In the genomic region with DNA sequence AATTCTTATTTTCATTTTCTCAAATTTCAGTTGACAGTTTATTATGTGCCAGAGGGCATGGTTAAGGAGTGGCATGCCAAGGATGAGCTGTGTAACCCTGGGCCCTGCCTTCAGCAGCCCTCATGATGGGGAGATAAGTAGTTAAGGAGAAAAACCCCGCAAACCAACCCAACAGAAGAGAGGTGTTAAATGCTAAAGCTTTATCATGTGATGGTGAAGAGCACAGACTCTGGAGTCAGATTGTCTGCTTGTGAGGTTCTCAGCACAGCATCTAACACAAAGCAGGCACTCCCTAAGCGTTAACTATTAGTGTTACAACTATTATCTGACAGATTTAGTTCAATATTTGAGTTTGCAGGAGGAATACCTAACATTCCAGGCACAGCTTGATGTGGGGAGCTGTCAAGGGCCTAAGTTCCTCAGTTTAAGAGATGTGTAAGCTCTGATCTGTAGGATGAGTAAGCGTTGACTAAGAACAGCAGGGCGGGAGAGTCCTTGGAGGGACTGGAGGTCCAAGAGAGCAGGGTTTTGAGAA, we compare ENCODE assay signal across 1 cellular context.
TF ChIP-seq lines count a peak whose summit lies in the region.

No MANE protein-coding gene starts in this region.

TF ChIP-seq in HepG2, 621 proteins besides CTCF, POLR2A, EP300 and RAD21 (continues in another document):
- no peak for TF ChIP-seq ZSCAN29 (CRISPR knock-in tag; conservative IDR thresholded peaks at IDR 0.05)
- TF ChIP-seq, protein P1, sequence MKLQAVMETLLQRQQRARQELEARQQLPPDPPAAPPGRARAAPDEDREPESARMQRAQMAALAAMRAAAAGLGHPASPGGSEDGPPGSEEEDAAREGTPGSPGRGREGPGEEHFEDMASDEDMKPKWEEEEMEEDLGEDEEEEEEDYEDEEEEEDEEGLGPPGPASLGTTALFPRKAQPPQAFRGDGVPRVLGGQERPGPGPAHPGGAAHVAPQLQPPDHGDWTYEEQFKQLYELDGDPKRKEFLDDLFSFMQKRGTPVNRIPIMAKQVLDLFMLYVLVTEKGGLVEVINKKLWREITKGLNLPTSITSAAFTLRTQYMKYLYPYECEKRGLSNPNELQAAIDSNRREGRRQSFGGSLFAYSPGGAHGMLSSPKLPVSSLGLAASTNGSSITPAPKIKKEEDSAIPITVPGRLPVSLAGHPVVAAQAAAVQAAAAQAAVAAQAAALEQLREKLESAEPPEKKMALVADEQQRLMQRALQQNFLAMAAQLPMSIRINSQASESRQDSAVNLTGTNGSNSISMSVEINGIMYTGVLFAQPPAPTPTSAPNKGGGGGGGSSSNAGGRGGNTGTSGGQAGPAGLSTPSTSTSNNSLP (IDR thresholded peaks at IDR 0.05; ENCODE audit: low read depth, low read length), result 0 out of 2 replicates have a peak, but pooled peaks have one; percentile 29
- peak; percentile 20 for TF ChIP-seq RBM22 (optimal IDR thresholded peaks at IDR 0.05; ENCODE audit: low read length)
- peak; percentile 35; the same call in 1 of the 2 replicates for TF ChIP-seq ZNF7 (CRISPR knock-in tag; IDR thresholded peaks at IDR 0.05)
- no peak for TF ChIP-seq SOX6 (IDR thresholded peaks at IDR 0.05)
- peak; percentile 54; the same call in 1 of the 2 replicates for TF ChIP-seq SOX6 (CRISPR knock-in tag; IDR thresholded peaks at IDR 0.05)
- no peak for TF ChIP-seq ZNF230 (CRISPR knock-in tag; IDR thresholded peaks at IDR 0.05)
- peak; percentile 93 for TF ChIP-seq FOSL2 (CRISPR knock-in tag; IDR thresholded peaks at IDR 0.05)
- TF ChIP-seq GFI1 (CRISPR knock-in tag; IDR thresholded peaks at IDR 0.05; ENCODE audit: borderline replicate concordance), result peak; percentile 84
- TF ChIP-seq, protein P2, sequence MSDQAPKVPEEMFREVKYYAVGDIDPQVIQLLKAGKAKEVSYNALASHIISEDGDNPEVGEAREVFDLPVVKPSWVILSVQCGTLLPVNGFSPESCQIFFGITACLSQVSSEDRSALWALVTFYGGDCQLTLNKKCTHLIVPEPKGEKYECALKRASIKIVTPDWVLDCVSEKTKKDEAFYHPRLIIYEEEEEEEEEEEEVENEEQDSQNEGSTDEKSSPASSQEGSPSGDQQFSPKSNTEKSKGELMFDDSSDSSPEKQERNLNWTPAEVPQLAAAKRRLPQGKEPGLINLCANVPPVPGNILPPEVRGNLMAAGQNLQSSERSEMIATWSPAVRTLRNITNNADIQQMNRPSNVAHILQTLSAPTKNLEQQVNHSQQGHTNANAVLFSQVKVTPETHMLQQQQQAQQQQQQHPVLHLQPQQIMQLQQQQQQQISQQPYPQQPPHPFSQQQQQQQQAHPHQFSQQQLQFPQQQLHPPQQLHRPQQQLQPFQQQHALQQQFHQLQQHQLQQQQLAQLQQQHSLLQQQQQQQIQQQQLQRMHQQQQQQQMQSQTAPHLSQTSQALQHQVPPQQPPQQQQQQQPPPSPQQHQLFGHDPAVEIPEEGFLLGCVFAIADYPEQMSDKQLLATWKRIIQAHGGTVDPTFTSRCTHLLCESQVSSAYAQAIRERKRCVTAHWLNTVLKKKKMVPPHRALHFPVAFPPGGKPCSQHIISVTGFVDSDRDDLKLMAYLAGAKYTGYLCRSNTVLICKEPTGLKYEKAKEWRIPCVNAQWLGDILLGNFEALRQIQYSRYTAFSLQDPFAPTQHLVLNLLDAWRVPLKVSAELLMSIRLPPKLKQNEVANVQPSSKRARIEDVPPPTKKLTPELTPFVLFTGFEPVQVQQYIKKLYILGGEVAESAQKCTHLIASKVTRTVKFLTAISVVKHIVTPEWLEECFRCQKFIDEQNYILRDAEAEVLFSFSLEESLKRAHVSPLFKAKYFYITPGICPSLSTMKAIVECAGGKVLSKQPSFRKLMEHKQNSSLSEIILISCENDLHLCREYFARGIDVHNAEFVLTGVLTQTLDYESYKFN (CRISPR knock-in tag; conservative IDR thresholded peaks at IDR 0.05), result peak; percentile 47; the same call in 1 of the 2 replicates
- no peak for TF ChIP-seq MED13 (CRISPR knock-in tag; IDR thresholded peaks at IDR 0.05)
- no peak for TF ChIP-seq HNRNPLL (IDR thresholded peaks at IDR 0.05; ENCODE audit: low read depth, low read length, poor library complexity, severe bottlenecking)
- no peak for TF ChIP-seq KAT8 (CRISPR knock-in tag; IDR thresholded peaks at IDR 0.05)
- no peak for TF ChIP-seq TOE1 (CRISPR knock-in tag; IDR thresholded peaks at IDR 0.05)
- TF ChIP-seq NFE2L1 (CRISPR knock-in tag; IDR thresholded peaks at IDR 0.05; ENCODE audit: borderline replicate concordance), result no peak
- TF ChIP-seq ZNF430 (CRISPR knock-in tag; IDR thresholded peaks at IDR 0.05), result no peak
- no peak for TF ChIP-seq ZNF644 (CRISPR knock-in tag; IDR thresholded peaks at IDR 0.05; ENCODE audit: low read depth)
- peak; percentile 68; the same call in 1 of the 2 replicates for TF ChIP-seq NCOA2 (CRISPR knock-in tag; IDR thresholded peaks at IDR 0.05)
- peak; percentile 91 for TF ChIP-seq TGIF2 (CRISPR knock-in tag; IDR thresholded peaks at IDR 0.05)
- no peak for TF ChIP-seq ZNF431 (CRISPR knock-in tag; IDR thresholded peaks at IDR 0.05; ENCODE audit: borderline replicate concordance, low read depth)
- no peak for TF ChIP-seq SPEN (CRISPR knock-in tag; IDR thresholded peaks at IDR 0.05; ENCODE audit: low read depth)
- TF ChIP-seq, protein P3, sequence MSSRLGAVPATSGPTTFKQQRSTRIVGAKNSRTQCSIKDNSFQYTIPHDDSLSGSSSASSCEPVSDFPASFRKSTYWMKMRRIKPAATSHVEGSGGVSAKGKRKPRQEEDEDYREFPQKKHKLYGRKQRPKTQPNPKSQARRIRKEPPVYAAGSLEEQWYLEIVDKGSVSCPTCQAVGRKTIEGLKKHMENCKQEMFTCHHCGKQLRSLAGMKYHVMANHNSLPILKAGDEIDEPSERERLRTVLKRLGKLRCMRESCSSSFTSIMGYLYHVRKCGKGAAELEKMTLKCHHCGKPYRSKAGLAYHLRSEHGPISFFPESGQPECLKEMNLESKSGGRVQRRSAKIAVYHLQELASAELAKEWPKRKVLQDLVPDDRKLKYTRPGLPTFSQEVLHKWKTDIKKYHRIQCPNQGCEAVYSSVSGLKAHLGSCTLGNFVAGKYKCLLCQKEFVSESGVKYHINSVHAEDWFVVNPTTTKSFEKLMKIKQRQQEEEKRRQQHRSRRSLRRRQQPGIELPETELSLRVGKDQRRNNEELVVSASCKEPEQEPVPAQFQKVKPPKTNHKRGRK (CRISPR knock-in tag; IDR thresholded peaks at IDR 0.05), result no peak
- no peak for TF ChIP-seq ZNF501 (CRISPR knock-in tag; IDR thresholded peaks at IDR 0.05)
- no peak for TF ChIP-seq ZNF101 (CRISPR knock-in tag; IDR thresholded peaks at IDR 0.05; ENCODE audit: borderline replicate concordance, low read depth)
- TF ChIP-seq CREM (IDR thresholded peaks at IDR 0.05), result peak; percentile 64; the same call in 1 of the 2 replicates
- TF ChIP-seq CREM (CRISPR knock-in tag; IDR thresholded peaks at IDR 0.05), result no peak
- no peak for TF ChIP-seq KLF9 (CRISPR knock-in tag; IDR thresholded peaks at IDR 0.05; ENCODE audit: low read depth)
- TF ChIP-seq, protein P4, sequence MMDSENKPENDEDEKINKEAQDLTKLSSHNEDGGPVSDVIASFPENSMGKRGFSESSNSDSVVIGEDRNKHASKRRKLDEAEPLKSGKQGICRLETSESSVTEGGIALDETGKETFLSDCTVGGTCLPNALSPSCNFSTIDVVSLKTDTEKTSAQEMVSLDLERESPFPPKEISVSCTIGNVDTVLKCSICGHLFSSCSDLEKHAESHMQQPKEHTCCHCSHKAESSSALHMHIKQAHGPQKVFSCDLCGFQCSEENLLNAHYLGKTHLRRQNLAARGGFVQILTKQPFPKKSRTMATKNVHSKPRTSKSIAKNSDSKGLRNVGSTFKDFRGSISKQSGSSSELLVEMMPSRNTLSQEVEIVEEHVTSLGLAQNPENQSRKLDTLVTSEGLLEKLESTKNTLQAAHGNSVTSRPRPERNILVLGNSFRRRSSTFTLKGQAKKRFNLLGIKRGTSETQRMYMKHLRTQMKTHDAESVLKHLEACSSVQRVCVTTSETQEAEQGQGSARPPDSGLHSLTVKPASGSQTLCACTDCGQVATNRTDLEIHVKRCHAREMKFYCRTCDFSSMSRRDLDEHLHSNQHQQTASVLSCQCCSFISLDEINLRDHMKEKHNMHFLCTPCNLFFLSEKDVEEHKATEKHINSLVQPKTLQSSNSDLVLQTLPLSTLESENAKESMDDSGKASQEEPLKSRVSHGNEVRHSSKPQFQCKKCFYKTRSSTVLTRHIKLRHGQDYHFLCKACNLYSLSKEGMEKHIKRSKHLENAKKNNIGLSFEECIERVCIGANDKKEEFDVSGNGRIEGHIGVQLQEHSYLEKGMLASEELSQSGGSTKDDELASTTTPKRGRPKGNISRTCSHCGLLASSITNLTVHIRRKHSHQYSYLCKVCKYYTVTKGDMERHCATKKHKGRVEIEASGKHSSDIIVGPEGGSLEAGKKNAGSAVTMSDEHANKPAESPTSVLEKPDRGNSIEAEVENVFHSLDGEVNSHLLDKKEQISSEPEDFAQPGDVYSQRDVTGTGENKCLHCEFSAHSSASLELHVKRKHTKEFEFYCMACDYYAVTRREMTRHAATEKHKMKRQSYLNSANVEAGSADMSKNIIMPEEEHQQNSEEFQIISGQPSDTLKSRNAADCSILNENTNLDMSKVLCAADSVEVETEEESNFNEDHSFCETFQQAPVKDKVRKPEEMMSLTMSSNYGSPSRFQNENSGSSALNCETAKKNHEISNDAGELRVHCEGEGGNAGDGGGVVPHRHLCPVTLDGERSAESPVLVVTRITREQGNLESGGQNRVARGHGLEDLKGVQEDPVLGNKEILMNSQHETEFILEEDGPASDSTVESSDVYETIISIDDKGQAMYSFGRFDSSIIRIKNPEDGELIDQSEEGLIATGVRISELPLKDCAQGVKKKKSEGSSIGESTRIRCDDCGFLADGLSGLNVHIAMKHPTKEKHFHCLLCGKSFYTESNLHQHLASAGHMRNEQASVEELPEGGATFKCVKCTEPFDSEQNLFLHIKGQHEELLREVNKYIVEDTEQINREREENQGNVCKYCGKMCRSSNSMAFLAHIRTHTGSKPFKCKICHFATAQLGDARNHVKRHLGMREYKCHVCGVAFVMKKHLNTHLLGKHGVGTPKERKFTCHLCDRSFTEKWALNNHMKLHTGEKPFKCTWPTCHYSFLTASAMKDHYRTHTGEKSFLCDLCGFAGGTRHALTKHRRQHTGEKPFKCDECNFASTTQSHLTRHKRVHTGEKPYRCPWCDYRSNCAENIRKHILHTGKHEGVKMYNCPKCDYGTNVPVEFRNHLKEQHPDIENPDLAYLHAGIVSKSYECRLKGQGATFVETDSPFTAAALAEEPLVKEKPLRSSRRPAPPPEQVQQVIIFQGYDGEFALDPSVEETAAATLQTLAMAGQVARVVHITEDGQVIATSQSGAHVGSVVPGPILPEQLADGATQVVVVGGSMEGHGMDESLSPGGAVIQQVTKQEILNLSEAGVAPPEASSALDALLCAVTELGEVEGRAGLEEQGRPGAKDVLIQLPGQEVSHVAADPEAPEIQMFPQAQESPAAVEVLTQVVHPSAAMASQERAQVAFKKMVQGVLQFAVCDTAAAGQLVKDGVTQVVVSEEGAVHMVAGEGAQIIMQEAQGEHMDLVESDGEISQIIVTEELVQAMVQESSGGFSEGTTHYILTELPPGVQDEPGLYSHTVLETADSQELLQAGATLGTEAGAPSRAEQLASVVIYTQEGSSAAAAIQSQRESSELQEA (CRISPR knock-in tag; IDR thresholded peaks at IDR 0.05; ENCODE audit: not compliant biosample characterization), result no peak
- no peak for TF ChIP-seq MTA1 (CRISPR knock-in tag; IDR thresholded peaks at IDR 0.05; ENCODE audit: borderline replicate concordance)
- TF ChIP-seq, protein P5, sequence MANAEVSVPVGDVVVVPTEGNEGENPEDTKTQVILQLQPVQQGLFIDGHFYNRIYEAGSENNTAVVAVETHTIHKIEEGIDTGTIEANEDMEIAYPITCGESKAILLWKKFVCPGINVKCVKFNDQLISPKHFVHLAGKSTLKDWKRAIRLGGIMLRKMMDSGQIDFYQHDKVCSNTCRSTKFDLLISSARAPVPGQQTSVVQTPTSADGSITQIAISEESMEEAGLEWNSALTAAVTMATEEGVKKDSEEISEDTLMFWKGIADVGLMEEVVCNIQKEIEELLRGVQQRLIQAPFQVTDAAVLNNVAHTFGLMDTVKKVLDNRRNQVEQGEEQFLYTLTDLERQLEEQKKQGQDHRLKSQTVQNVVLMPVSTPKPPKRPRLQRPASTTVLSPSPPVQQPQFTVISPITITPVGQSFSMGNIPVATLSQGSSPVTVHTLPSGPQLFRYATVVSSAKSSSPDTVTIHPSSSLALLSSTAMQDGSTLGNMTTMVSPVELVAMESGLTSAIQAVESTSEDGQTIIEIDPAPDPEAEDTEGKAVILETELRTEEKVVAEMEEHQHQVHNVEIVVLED (CRISPR knock-in tag; IDR thresholded peaks at IDR 0.05; ENCODE audit: borderline replicate concordance), result no peak
- TF ChIP-seq ZNF292 (CRISPR knock-in tag; IDR thresholded peaks at IDR 0.05; ENCODE audit: borderline replicate concordance, low read depth), result peak; percentile 41; the same call in 1 of the 2 replicates
- no peak for TF ChIP-seq ZNF468 (CRISPR knock-in tag; IDR thresholded peaks at IDR 0.05)
- no peak for TF ChIP-seq MBD4 (IDR thresholded peaks at IDR 0.05; ENCODE audit: borderline replicate concordance, low read length)
- TF ChIP-seq FOXA1 (IDR thresholded peaks at IDR 0.05), result no peak
- peak; percentile 68; the same call in 1 of the 2 replicates for TF ChIP-seq FOXA1 (CRISPR knock-in tag; IDR thresholded peaks at IDR 0.05)
- no peak for TF ChIP-seq ZNF777 (CRISPR knock-in tag; IDR thresholded peaks at IDR 0.05)
- TF ChIP-seq PHF21A (CRISPR knock-in tag; IDR thresholded peaks at IDR 0.05), result 0 out of 2 replicates have a peak, but pooled peaks have one; percentile 17
- 0 out of 2 replicates have a peak, but pooled peaks have one; percentile 10 for TF ChIP-seq RARA (CRISPR knock-in tag; IDR thresholded peaks at IDR 0.05)
